Comparison of ENCODE assay signal across 8 cellular contexts in the genomic region with DNA sequence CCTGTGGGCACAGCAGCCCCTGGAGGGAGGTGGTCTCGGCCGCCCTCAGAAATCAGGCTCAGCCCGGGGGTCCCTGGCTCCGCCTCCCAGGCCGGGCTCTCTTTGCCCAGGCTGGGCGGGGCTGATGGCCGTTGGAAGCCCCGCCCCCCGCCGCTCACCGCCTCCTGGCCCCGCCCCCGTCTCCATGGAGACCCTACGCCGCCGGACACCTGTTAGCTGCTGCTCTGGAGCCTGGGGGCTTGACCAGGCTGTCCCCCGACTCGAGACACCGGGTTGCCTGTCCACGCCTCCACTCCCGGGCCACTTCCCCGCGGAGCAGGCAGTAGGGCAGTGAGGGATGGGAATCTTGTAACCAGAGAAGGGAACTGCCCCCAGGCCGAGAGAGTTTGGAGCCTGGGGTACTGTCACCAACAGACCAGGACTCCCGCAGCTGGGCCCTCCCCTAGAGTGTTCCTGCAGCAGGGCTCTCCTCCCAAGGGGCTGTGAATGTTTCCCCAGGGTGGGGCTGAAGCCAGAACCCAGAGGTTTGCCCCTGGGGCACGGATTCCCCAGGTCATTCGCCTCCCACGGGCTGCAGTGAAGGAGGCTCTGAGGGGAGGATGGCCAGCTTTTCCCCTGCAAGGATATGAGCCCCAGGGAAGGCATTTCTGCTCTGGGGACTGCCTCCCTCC. TPM values are rescaled to one million over a fixed set of nuclear protein-coding genes. Genes with fewer than 3 reads are reported as not detected.
DNase-seq lines count a peak whose midpoint lies in the region; ATAC-seq, FAIRE-seq and TF ChIP-seq lines count a peak whose summit lies in the region.

No MANE protein-coding gene starts in this region.

- peaks cover 9 to 35% (median 15%) of the 10 kb centered on the region in 5 donors for H3K27me3 Mint-ChIP-seq in naive thymus-derived CD4-positive, alpha-beta T cell

- intact Hi-C loops in naive thymus-derived CD4-positive, alpha-beta T cell (cut with micrococcal nuclease), result no loop called here

- peaks cover 7% of the 10 kb centered on the region for H3K4me1 ChIP-seq in NT2/D1 (ENCODE audit: insufficient read depth, insufficient read length)
- no peaks in the 10 kb centered on the region for H3K4me1 ChIP-seq in naive thymus-derived CD4-positive, alpha-beta T cell (ENCODE audit: control insufficient read depth in 2 of 2, insufficient read depth in 2 of 2, low read length in 2 of 2)

- H3K27me3 ChIP-seq in NT2/D1 (ENCODE audit: insufficient read depth, insufficient read length), result peaks cover 54% of the 10 kb centered on the region
- peaks cover 0 to 5% of the 10 kb centered on the region in 2 donors for H3K27me3 ChIP-seq in naive thymus-derived CD4-positive, alpha-beta T cell (ENCODE audit: control insufficient read depth in 2 of 2, insufficient read depth in 2 of 2, low read length in 2 of 2)

- no peaks in the 10 kb centered on the region for H3K36me3 ChIP-seq in NT2/D1 (ENCODE audit: insufficient read depth, insufficient read length, low read length)
- H3K36me3 ChIP-seq in naive thymus-derived CD4-positive, alpha-beta T cell (ENCODE audit: control insufficient read depth in 2 of 3, insufficient read depth in 3 of 3, low read length in 3 of 3), result no peaks in the 10 kb centered on the region

- peaks cover 12% of the 10 kb centered on the region for H3K9me3 ChIP-seq in NT2/D1 (ENCODE audit: insufficient read depth, low read length)
- peaks cover 0 to 9% (median 0%) of the 10 kb centered on the region in 3 experiments for H3K9me3 ChIP-seq in naive thymus-derived CD4-positive, alpha-beta T cell (ENCODE audit: control insufficient read depth in 2 of 3, low read length in 3 of 3)

- peak; percentile 15 for DNase-seq in Daoy (ENCODE audit: low read depth)
- DNase-seq in NT2/D1 (ENCODE audit: low read depth, low spot score), result no peak
- DNase-seq in coronary artery (ENCODE audit: low spot score), result no peak
- peak in 1 of 9 donors; percentile 58 for DNase-seq in naive thymus-derived CD4-positive, alpha-beta T cell
- no peak for DNase-seq in NCI-H345 treated with DMSO at 0.1 percent for 48 hours (lab: John Stamatoyannopoulos, UW; ENCODE audit: unreplicated experiment)
- no peak for DNase-seq in HTR-8/SVneo (ENCODE audit: insufficient read length, low spot score)

- peaks cover 0 to 18% (median 5%) of the 10 kb centered on the region in 11 donors for H3K9me3 Mint-ChIP-seq in naive thymus-derived CD4-positive, alpha-beta T cell

- CTCF ChIA-PET in naive thymus-derived CD4-positive, alpha-beta T cell (lab: Charles Lee), result interaction anchor here (0.8 kb wide), 1 partner anchor 23 kb away, joined by 3 read pairs; no protein-coding TSS in a partner anchor

- ATAC-seq in GM21529 (IDR thresholded peaks at IDR 0.05; ENCODE audit: unreplicated experiment) (peak; percentile 56), HG03520 (IDR thresholded peaks at IDR 0.05; ENCODE audit: unreplicated experiment) (no peak)
- peak; percentile 45 for ATAC-seq in naive thymus-derived CD4-positive, alpha-beta T cell

- H3K4me1 Mint-ChIP-seq in naive thymus-derived CD4-positive, alpha-beta T cell, result peaks cover 0 to 14% (median 10%) of the 10 kb centered on the region in 7 donors

- no peak overlapping the region for H3K27ac ChIP-seq in coronary artery
- H3K27ac ChIP-seq in naive thymus-derived CD4-positive, alpha-beta T cell (ENCODE audit: low read depth, low read length), result no peak overlapping the region

- no peak for FAIRE-seq in HTR-8/SVneo (lab: Jason Lieb, UNC)

- H3K36me3 Mint-ChIP-seq in naive thymus-derived CD4-positive, alpha-beta T cell, result peaks cover 0 to 5% (median 0%) of the 10 kb centered on the region in 5 donors

- H3K27ac Mint-ChIP-seq in naive thymus-derived CD4-positive, alpha-beta T cell, result no peak overlapping the region

- TF ChIP-seq CTCF in coronary artery (IDR thresholded peaks at IDR 0.05), result no peak

- peak overlapping the region; percentile 69 for H3K9ac ChIP-seq in NT2/D1 (ENCODE audit: insufficient read length, low read depth)

- POLR2A ChIA-PET in naive thymus-derived CD4-positive, alpha-beta T cell (lab: Charles Lee), result no interaction called here

- H3K4me3 Mint-ChIP-seq in naive thymus-derived CD4-positive, alpha-beta T cell, result peak overlapping the region in 6 of 10 donors; percentile 6 to 87 (median 62)

- H3K4me3 ChIP-seq in NT2/D1 (ENCODE audit: insufficient read length, low read depth) (peak overlapping the region; percentile 71), coronary artery (peak overlapping the region; percentile 51)
- H3K4me3 ChIP-seq in naive thymus-derived CD4-positive, alpha-beta T cell (ENCODE audit: low read length), result no peak overlapping the region

RNA-seq across cellular contexts. Expression of a gene that starts 27.8 kb away (rescaled TPM):
- total RNA-seq in Daoy (2014; rRNA removed; shearing (Covaris generic)), result 611 and 698 TPM in 2 replicates
- 1,000 to 10,000 TPM; 1,890 to 4,471 (median 4,246) TPM for total RNA-seq in naive thymus-derived CD4-positive, alpha-beta T cell
- polyA plus RNA-seq in naive thymus-derived CD4-positive, alpha-beta T cell, result 1,000 to 10,000 TPM; 4,172 to 4,415 TPM
